Comparison of ENCODE assay signal across 24 cellular contexts in genomic region chr1:29920316-29920715, GRCh38.
"Had no signal": no experiment of that assay in that cellular context is flagged by ENCODE, and none has a peak within 500 bp of the region (broad histone marks: within the 10 kb centered on the region; RNA-seq: fewer than 3 reads in every experiment).

No MANE protein-coding gene starts in this region.

- H3K36me3 ChIP-seq: colonic mucosa, esophagus squamous epithelium, gastrocnemius medialis, heart right ventricle, left ventricle myocardium inferior, lower lobe of right lung had no signal

- H3K4me3 ChIP-seq: colonic mucosa, esophagus squamous epithelium, gastrocnemius medialis, heart right ventricle, left ventricle myocardium inferior, lower lobe of right lung, mucosa of descending colon had no signal

- H3K27ac ChIP-seq: colonic mucosa, epithelial cell of prostate, esophagus squamous epithelium, gastrocnemius medialis, heart right ventricle, left ventricle myocardium inferior, lower lobe of right lung had no signal

- H3K27me3 ChIP-seq: colonic mucosa, gastrocnemius medialis had no signal

- DNase-seq: colonic mucosa; cortex of kidney; effector CD8-positive, alpha-beta T cell; effector memory CD8-positive, alpha-beta T cell; endodermal cell; erythroblast; esophagus squamous epithelium; foreskin fibroblast; foreskin melanocyte; gastrocnemius medialis; glutamatergic neuron; head of caudate nucleus; heart right ventricle; hippocampal formation; immature natural killer cell; islet precursor cell; kidney; kidney glomerular epithelial cell; left colon; left ventricle myocardium inferior; lower lobe of right lung; mesenchymal stem cell; mucosa of descending colon had no signal

- H3K4me1 ChIP-seq: colonic mucosa, esophagus squamous epithelium, gastrocnemius medialis, heart right ventricle, left ventricle myocardium inferior, lower lobe of right lung had no signal

- H3K9me3 ChIP-seq: colonic mucosa, esophagus squamous epithelium, gastrocnemius medialis, heart right ventricle, left ventricle myocardium inferior, lower lobe of right lung, mucosa of descending colon had no signal
